In the genomic region with DNA sequence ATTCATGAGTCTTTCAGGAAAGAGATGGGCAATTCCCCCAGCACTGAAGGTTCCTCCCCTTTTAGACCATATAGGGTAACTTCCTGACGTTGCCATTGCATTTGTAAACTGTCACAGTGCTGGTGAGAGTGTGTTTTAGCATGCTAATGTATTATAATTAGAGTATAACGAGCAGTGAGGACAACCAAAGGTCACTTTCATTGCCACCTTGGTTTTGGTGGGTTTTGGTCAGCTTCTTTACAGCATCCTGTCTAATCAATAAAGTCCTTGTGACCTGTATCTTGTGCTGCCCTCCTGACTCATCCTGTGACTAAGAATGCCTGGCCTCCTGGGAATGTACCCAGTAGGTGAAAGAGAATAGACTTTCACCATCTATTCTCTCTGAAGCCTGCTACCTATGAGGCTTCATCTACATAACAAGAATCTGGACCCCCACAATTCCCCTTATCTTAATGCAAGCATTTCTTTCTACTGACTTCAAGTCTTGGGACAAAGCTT, we compare ENCODE assay signal across 9 cellular contexts.
DNase-seq lines count a peak whose midpoint lies in the region; ATAC-seq, FAIRE-seq and TF ChIP-seq lines count a peak whose summit lies in the region.
"Had no signal": no experiment of that assay in that cellular context is flagged by ENCODE, and none has a peak within 500 bp of the region (broad histone marks: within the 10 kb centered on the region; RNA-seq: fewer than 3 reads in every experiment).

No MANE protein-coding gene starts in this region.

- H3K27me3 ChIP-seq in Caco-2 (replicated peaks; ENCODE audit: control insufficient read depth, insufficient read depth, low read length) = no peaks in the 10 kb centered on the region
- H3K27me3 ChIP-seq in endothelial cell of umbilical vein (ENCODE audit: control insufficient read depth in 2 of 2, insufficient read depth in 2 of 2, low read length in 2 of 2) = no peaks in the 10 kb centered on the region
- no peaks in the 10 kb centered on the region for H3K27me3 ChIP-seq in lower lobe of right lung (ENCODE audit: low read depth)
- H3K27me3 ChIP-seq: thyroid gland had no signal

- H3K9me3 ChIP-seq in Caco-2 (no peaks in the 10 kb centered on the region), endothelial cell of umbilical vein (replicated peaks; ENCODE audit: control insufficient read depth, insufficient read depth, low read length) (no peaks in the 10 kb centered on the region), lower lobe of right lung (no peaks in the 10 kb centered on the region)
- H3K9me3 ChIP-seq: thyroid gland had no signal

- no peaks in the 10 kb centered on the region for H3K9me1 ChIP-seq in endothelial cell of umbilical vein (replicated peaks; ENCODE audit: control insufficient read depth, extremely low read depth, insufficient read depth, low read length)

- H3K9ac ChIP-seq in endothelial cell of umbilical vein (replicated peaks; ENCODE audit: extremely low read depth, insufficient read depth, low read length) = no peak overlapping the region

- no peak overlapping the region for H3K27ac ChIP-seq in endothelial cell of umbilical vein (ENCODE audit: insufficient read depth, low read depth, low read length)
- H3K27ac ChIP-seq in lower lobe of right lung = no peak overlapping the region
- H3K27ac ChIP-seq: thyroid gland had no signal

- H3K4me3 ChIP-seq in Caco-2 (ENCODE audit: low read depth, low read length) = no peak overlapping the region
- no peak overlapping the region for H3K4me3 ChIP-seq in endothelial cell of umbilical vein (replicated peaks in 1 of 3; ENCODE audit: insufficient read depth in 1 of 3, low read depth in 1 of 3, low read length in 3 of 3)
- no peak overlapping the region for H3K4me3 ChIP-seq in lower lobe of right lung
- H3K4me3 ChIP-seq: thyroid gland had no signal

- H3K4me2 ChIP-seq in endothelial cell of umbilical vein (ENCODE audit: insufficient read depth, low read length) = no peak overlapping the region

- no peaks in the 10 kb centered on the region for H3K79me2 ChIP-seq in endothelial cell of umbilical vein (ENCODE audit: control insufficient read depth, insufficient read depth, low read length)

- CTCF ChIA-PET in Caco-2 (lab: Charles Lee) = no interaction called here
- CTCF ChIA-PET in endothelial cell of umbilical vein (lab: Charles Lee) = interaction anchor here (0.9 kb wide), 1 partner anchor 13 kb away, joined by 3 read pairs; no protein-coding TSS in a partner anchor

- H3K36me3 ChIP-seq in Caco-2 (ENCODE audit: control insufficient read depth, insufficient read depth, low read length) (no peaks in the 10 kb centered on the region), endothelial cell of umbilical vein (ENCODE audit: control insufficient read depth in 2 of 2, extremely low read depth in 1 of 2, insufficient read depth in 2 of 2, low read length in 2 of 2) (no peaks in the 10 kb centered on the region), lower lobe of right lung (no peaks in the 10 kb centered on the region)
- H3K36me3 ChIP-seq: thyroid gland had no signal

- no peak overlapping the region for H3K4me3 Mint-ChIP-seq in Caco-2 (ENCODE audit: unreplicated experiment)
- H3K4me3 Mint-ChIP-seq in type B pancreatic cell = no peak overlapping the region

- H4K20me1 ChIP-seq in endothelial cell of umbilical vein (replicated peaks; ENCODE audit: control insufficient read depth, extremely low read depth, insufficient read depth, low read length) = no peaks in the 10 kb centered on the region

- H3K27ac Mint-ChIP-seq in Caco-2 (ENCODE audit: unreplicated experiment) (peak overlapping the region; percentile 42), type B pancreatic cell (no peak overlapping the region)

- H3K4me1 Mint-ChIP-seq in Caco-2 (ENCODE audit: low read depth, unreplicated experiment) = peaks cover 30% of the 10 kb centered on the region
- peaks cover 8% of the 10 kb centered on the region for H3K4me1 Mint-ChIP-seq in type B pancreatic cell (ENCODE audit: unreplicated experiment)

- ATAC-seq in GM21576 (IDR thresholded peaks at IDR 0.05; ENCODE audit: unreplicated experiment) (peak; percentile 67), lower lobe of right lung (no peak)

- DNase-seq in Caco-2 (peak; percentile 3 to 38), HT1080 (ENCODE audit: low read depth) (peak; percentile 92), endothelial cell of umbilical vein (ENCODE audit: low read depth, low spot score) (peak; percentile 52), middle frontal gyrus (ENCODE audit: extremely low spot score, low spot score) (no peak), type B pancreatic cell (ENCODE audit: extremely low spot score, unreplicated experiment) (no peak), cerebellar cortex (ENCODE audit: low spot score) (no peak), lower lobe of right lung (no peak)
- DNase-seq: thyroid gland had no signal

- H3K27me3 Mint-ChIP-seq in Caco-2 (ENCODE audit: insufficient read depth, unreplicated experiment) (no peaks in the 10 kb centered on the region), type B pancreatic cell (no peaks in the 10 kb centered on the region)

- H3K4me1 ChIP-seq in Caco-2 = peaks cover 7% of the 10 kb centered on the region; the same call in 1 of the 2 replicates
- peaks cover 41% of the 10 kb centered on the region for H3K4me1 ChIP-seq in endothelial cell of umbilical vein (ENCODE audit: control insufficient read depth, extremely low read depth, insufficient read depth, low read length)
- H3K4me1 ChIP-seq in lower lobe of right lung = peaks cover 9% of the 10 kb centered on the region
- H3K4me1 ChIP-seq: thyroid gland had no signal

- peak overlapping the region; percentile 26 for H2AFZ ChIP-seq in endothelial cell of umbilical vein (ENCODE audit: low read depth, low read length)

- no TSS peak for BruUV-seq in Caco-2 (replicated peaks; lab: Mats Ljungman, UMichigan)
- BruUV-seq in endothelial cell of umbilical vein (replicated peaks; lab: Mats Ljungman, UMichigan) = no TSS peak

- H3K36me3 Mint-ChIP-seq in Caco-2 (ENCODE audit: insufficient read depth, unreplicated experiment) (peaks cover 5% of the 10 kb centered on the region), type B pancreatic cell (peaks cover 4% of the 10 kb centered on the region)

- H3K9me3 Mint-ChIP-seq in Caco-2 (ENCODE audit: unreplicated experiment) (peaks cover 5% of the 10 kb centered on the region), type B pancreatic cell (no peaks in the 10 kb centered on the region)

- peak; percentile 74 for FAIRE-seq in endothelial cell of umbilical vein (lab: Jason Lieb, UNC)

- POLR2A ChIA-PET in Caco-2 (lab: Charles Lee) (no interaction called here), endothelial cell of umbilical vein (lab: Charles Lee) (interaction anchor here (0.7 kb wide), 1 partner anchor 9 kb away, joined by 15 read pairs; no protein-coding TSS in a partner anchor)

- TF ChIP-seq POLR2A in endothelial cell of umbilical vein (IDR thresholded peaks at IDR 0.05; ENCODE audit: low read depth, low read length) = no peak

- intact Hi-C loops in Caco-2 (cut with micrococcal nuclease; ENCODE audit: unreplicated experiment) = no loop called here
- intact Hi-C loops in endothelial cell of umbilical vein (cut with micrococcal nuclease) = no loop called here
- intact Hi-C loops in lower lobe of right lung (cut with DNase I) = no loop called here

- no peak for TF ChIP-seq CTCF in Caco-2 (IDR thresholded peaks at IDR 0.05; ENCODE audit: insufficient read depth in 1 of 2, low read depth in 1 of 2, low read length in 1 of 2, severe bottlenecking in 1 of 2, unreplicated experiment in 1 of 2)
- TF ChIP-seq CTCF in endothelial cell of umbilical vein (IDR thresholded peaks at IDR 0.05; ENCODE audit: extremely low read depth in 1 of 2, insufficient read depth in 1 of 2, low read depth in 1 of 2, low read length in 2 of 2) = no peak
- no peak for TF ChIP-seq CTCF in type B pancreatic cell (conservative IDR thresholded peaks at IDR 0.05)
- TF ChIP-seq CTCF in lower lobe of right lung (IDR thresholded peaks at IDR 0.05) = no peak

- dilution Hi-C loops in endothelial cell of umbilical vein (cut with MboI; ENCODE audit: extremely low pct_ligation_motif_present, low sequenced_read_pairs) = no loop called here

TF ChIP-seq in endothelial cell of umbilical vein, 7 proteins besides CTCF, POLR2A, EP300 and RAD21:
- TF ChIP-seq, protein P1, sequence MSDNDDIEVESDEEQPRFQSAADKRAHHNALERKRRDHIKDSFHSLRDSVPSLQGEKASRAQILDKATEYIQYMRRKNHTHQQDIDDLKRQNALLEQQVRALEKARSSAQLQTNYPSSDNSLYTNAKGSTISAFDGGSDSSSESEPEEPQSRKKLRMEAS (IDR thresholded peaks at IDR 0.05; ENCODE audit: insufficient read depth, insufficient read length) = no peak
- TF ChIP-seq POLR2AphosphoS5 (IDR thresholded peaks at IDR 0.05; ENCODE audit: insufficient read depth, low read depth, low read length) (no peak), MYC (IDR thresholded peaks at IDR 0.05; ENCODE audit: low read depth, low read length) (no peak), FOS (IDR thresholded peaks at IDR 0.05; ENCODE audit: borderline replicate concordance, insufficient read depth, low read length) (peak; percentile 83), JUN (IDR thresholded peaks at IDR 0.05; ENCODE audit: borderline replicate concordance, insufficient read depth, insufficient read length, low read depth) (peak; percentile 21)

Comparison
In these comparisons a context has a peak if more than half of its experiments do, and no peak if none do; other contexts are left out.
1. DNase-seq: peak in Caco-2 (2 of 2), HT1080 (single experiment) and endothelial cell of umbilical vein (single experiment); none in middle frontal gyrus (single experiment), type B pancreatic cell (single experiment), cerebellar cortex (single experiment) and lower lobe of right lung (single experiment).